9 cellular contexts compared by ENCODE assay signal in genomic region chr10:43403911-43404674, GRCh38. TPM values are rescaled to one million over a fixed set of nuclear protein-coding genes. Genes with fewer than 3 reads are reported as not detected.
DNase-seq lines count a peak whose midpoint lies in the region; ATAC-seq and TF ChIP-seq lines count a peak whose summit lies in the region.
"Had no signal": no experiment of that assay in that cellular context is flagged by ENCODE, and none has a peak within 500 bp of the region (broad histone marks: within the 10 kb centered on the region; RNA-seq: fewer than 3 reads in every experiment).

No MANE protein-coding gene starts in this region.

- H3K4me3 ChIP-seq in OCI-LY3 (ENCODE audit: low read length) (peak overlapping the region; percentile 99), endodermal cell (ENCODE audit: low read length) (no peak overlapping the region), right atrium auricular region (no peak overlapping the region)
- H3K4me3 ChIP-seq: prostate gland had no signal

- TF ChIP-seq CTCF in OCI-LY3 (IDR thresholded peaks at IDR 0.05; ENCODE audit: low read depth, low read length) (no peak), endodermal cell (conservative IDR thresholded peaks at IDR 0.05) (no peak), right atrium auricular region (IDR thresholded peaks at IDR 0.05) (no peak), glutamatergic neuron (IDR thresholded peaks at IDR 0.05; ENCODE audit: partially characterized antibody, unreplicated experiment) (no peak)

- CTCF ChIA-PET in activated CD4-positive, alpha-beta T cell treated with anti-CD3 and anti-CD28 coated beads for 36 hours (lab: Charles Lee), result no interaction called here

- no peaks in the 10 kb centered on the region for H3K9me3 ChIP-seq in OCI-LY3 (ENCODE audit: insufficient read depth, low read length)
- no peaks in the 10 kb centered on the region for H3K9me3 ChIP-seq in endodermal cell (ENCODE audit: control insufficient read depth, low read length)
- no peaks in the 10 kb centered on the region for H3K9me3 ChIP-seq in right atrium auricular region
- H3K9me3 ChIP-seq: prostate gland had no signal

- no peaks in the 10 kb centered on the region for H3K27me3 Mint-ChIP-seq in activated CD4-positive, alpha-beta T cell treated with anti-CD3 and anti-CD28 coated beads for 36 hours
- H3K27me3 Mint-ChIP-seq in endodermal cell (ENCODE audit: insufficient read depth) (no peaks in the 10 kb centered on the region), glutamatergic neuron (ENCODE audit: unreplicated experiment) (peaks cover 3% of the 10 kb centered on the region)

- peaks cover 52% of the 10 kb centered on the region for H3K4me1 Mint-ChIP-seq in activated CD4-positive, alpha-beta T cell treated with anti-CD3 and anti-CD28 coated beads for 36 hours
- H3K4me1 Mint-ChIP-seq in endodermal cell (peaks cover 38% of the 10 kb centered on the region), glutamatergic neuron (ENCODE audit: low read depth, unreplicated experiment) (peaks cover 16% of the 10 kb centered on the region)
- peaks cover 63% of the 10 kb centered on the region for H3K4me1 Mint-ChIP-seq in stimulated activated effector memory CD8-positive, alpha-beta T cell treated with anti-CD3 and anti-CD28 coated beads, Interleukin-12 subunit alpha, Interleukin-12 subunit beta, amount 100 ng/mL, for 72 hours

- H3K4me2 ChIP-seq in OCI-LY3 (ENCODE audit: low read length), result peak overlapping the region; percentile 98

- intact Hi-C loops in activated CD4-positive, alpha-beta T cell treated with anti-CD3 and anti-CD28 coated beads for 36 hours (cut with DNase I, micrococcal nuclease), result loop anchor here in 1 of 2 experiments (10.0 kb wide), 1 partner anchor 191 kb away; no protein-coding TSS in a partner anchor

- peaks cover 98% of the 10 kb centered on the region for H3K79me2 ChIP-seq in OCI-LY3 (ENCODE audit: low read length)

- H3K9ac ChIP-seq in OCI-LY3 (ENCODE audit: low read length) (peak overlapping the region; percentile 57), endodermal cell (ENCODE audit: extremely low read depth, low read length, poor library complexity, severe bottlenecking) (no peak overlapping the region)

- ATAC-seq in activated CD4-positive, alpha-beta T cell treated with anti-CD3 and anti-CD28 coated beads for 36 hours, result no peak
- ATAC-seq in stimulated activated effector memory CD8-positive, alpha-beta T cell treated with anti-CD3 and anti-CD28 coated beads, Interleukin-12 subunit alpha, Interleukin-12 subunit beta, amount 100 ng/mL, for 72 hours, result no peak

- H3K27ac Mint-ChIP-seq in activated CD4-positive, alpha-beta T cell treated with anti-CD3 and anti-CD28 coated beads for 36 hours, result peak overlapping the region; percentile 91
- peak overlapping the region; percentile 41 for H3K27ac Mint-ChIP-seq in endodermal cell
- H3K27ac Mint-ChIP-seq in stimulated activated effector memory CD8-positive, alpha-beta T cell treated with anti-CD3 and anti-CD28 coated beads, Interleukin-12 subunit alpha, Interleukin-12 subunit beta, amount 100 ng/mL, for 72 hours, result peak overlapping the region; percentile 99
- H3K27ac Mint-ChIP-seq in glutamatergic neuron (ENCODE audit: unreplicated experiment), result no peak overlapping the region

- POLR2A ChIA-PET in activated CD4-positive, alpha-beta T cell treated with anti-CD3 and anti-CD28 coated beads for 36 hours (lab: Charles Lee), result interaction anchor here (0.7 to 0.9 kb wide), 2 partner anchors 10 to 271 kb away, joined by 3 read pairs; no protein-coding TSS in a partner anchor

- H3K36me3 ChIP-seq in OCI-LY3 (replicated peaks; ENCODE audit: low read depth, low read length) (peaks cover 35% of the 10 kb centered on the region), endodermal cell (ENCODE audit: control insufficient read depth, insufficient read depth, low read length) (peaks cover 38% of the 10 kb centered on the region), right atrium auricular region (peaks cover 6% of the 10 kb centered on the region)
- H3K36me3 ChIP-seq: prostate gland had no signal

- 89 to 90% methylated on average over 7 to 11 of the region's 13 CpGs for WGBS in endodermal cell (ENCODE audit: insufficient coverage in 1 of 2, insufficient read length in 1 of 2), 2 experiments

- DNase-seq in activated CD4-positive, alpha-beta T cell treated with anti-CD3 and anti-CD28 coated beads for 36 hours, result no peak
- DNase-seq in activated CD4-positive, alpha-beta T cell treated with anti-CD3 and anti-CD28 coated beads for 1 hour, result no peak
- DNase-seq in endodermal cell, result no peak
- no peak for DNase-seq in stimulated activated effector memory CD8-positive, alpha-beta T cell treated with anti-CD3 and anti-CD28 coated beads, Interleukin-12 subunit alpha, Interleukin-12 subunit beta, amount 100 ng/mL, for 72 hours (ENCODE audit: low spot score in 2 of 2)
- no peak for DNase-seq in right atrium auricular region (ENCODE audit: low spot score)
- DNase-seq in glutamatergic neuron, result no peak
- DNase-seq in putamen (ENCODE audit: low spot score), result no peak

- no peaks in the 10 kb centered on the region for H3K9me3 Mint-ChIP-seq in activated CD4-positive, alpha-beta T cell treated with anti-CD3 and anti-CD28 coated beads for 36 hours (ENCODE audit: low read depth)
- H3K9me3 Mint-ChIP-seq in endodermal cell, result no peaks in the 10 kb centered on the region
- H3K9me3 Mint-ChIP-seq in stimulated activated effector memory CD8-positive, alpha-beta T cell treated with anti-CD3 and anti-CD28 coated beads, Interleukin-12 subunit alpha, Interleukin-12 subunit beta, amount 100 ng/mL, for 72 hours, result no peaks in the 10 kb centered on the region
- H3K9me3 Mint-ChIP-seq in glutamatergic neuron (ENCODE audit: unreplicated experiment), result peaks cover 7% of the 10 kb centered on the region

- H3K36me3 Mint-ChIP-seq in activated CD4-positive, alpha-beta T cell treated with anti-CD3 and anti-CD28 coated beads for 36 hours (ENCODE audit: low read depth), result peaks cover 77% of the 10 kb centered on the region
- H3K36me3 Mint-ChIP-seq in endodermal cell (ENCODE audit: low read depth), result peaks cover 22% of the 10 kb centered on the region
- H3K36me3 Mint-ChIP-seq in stimulated activated effector memory CD8-positive, alpha-beta T cell treated with anti-CD3 and anti-CD28 coated beads, Interleukin-12 subunit alpha, Interleukin-12 subunit beta, amount 100 ng/mL, for 72 hours, result peaks cover 99% of the 10 kb centered on the region
- no peaks in the 10 kb centered on the region for H3K36me3 Mint-ChIP-seq in glutamatergic neuron (ENCODE audit: unreplicated experiment)

- H3K27me3 ChIP-seq in OCI-LY3 (ENCODE audit: low read depth, low read length) (no peaks in the 10 kb centered on the region), endodermal cell (ENCODE audit: control insufficient read depth, insufficient read depth, low read length, poor library complexity, severe bottlenecking) (no peaks in the 10 kb centered on the region), right atrium auricular region (no peaks in the 10 kb centered on the region)

- peak overlapping the region; percentile 99 for H3K4me3 Mint-ChIP-seq in activated CD4-positive, alpha-beta T cell treated with anti-CD3 and anti-CD28 coated beads for 36 hours
- H3K4me3 Mint-ChIP-seq in endodermal cell (peak overlapping the region; percentile 26), glutamatergic neuron (ENCODE audit: unreplicated experiment) (no peak overlapping the region)
- H3K4me3 Mint-ChIP-seq in stimulated activated effector memory CD8-positive, alpha-beta T cell treated with anti-CD3 and anti-CD28 coated beads, Interleukin-12 subunit alpha, Interleukin-12 subunit beta, amount 100 ng/mL, for 72 hours, result peak overlapping the region; percentile 96

- peak overlapping the region; percentile 34 for H3K27ac ChIP-seq in OCI-LY3 (ENCODE audit: low read length)
- H3K27ac ChIP-seq in endodermal cell (ENCODE audit: low read depth, low read length), result no peak overlapping the region
- H3K27ac ChIP-seq in right atrium auricular region, result no peak overlapping the region
- H3K27ac ChIP-seq: prostate gland had no signal

- H3K4me1 ChIP-seq in OCI-LY3 (ENCODE audit: low read length) (peaks cover 59% of the 10 kb centered on the region), endodermal cell (ENCODE audit: control insufficient read depth, insufficient read depth, low read length) (peaks cover 13% of the 10 kb centered on the region), right atrium auricular region (peaks cover 0 to 65% of the 10 kb centered on the region in 2 donors)

- no peak overlapping the region for H2AFZ ChIP-seq in OCI-LY3 (ENCODE audit: low read depth, low read length)

- peaks cover 72% of the 10 kb centered on the region for H4K20me1 ChIP-seq in OCI-LY3 (ENCODE audit: insufficient read depth, low read length)

RNA-seq across cellular contexts. Expression of gene HNRNPF, which starts 4.9 kb away (rescaled TPM):
- 100 to 1,000 TPM; 410 to 466 TPM for total RNA-seq in activated CD4-positive, alpha-beta T cell treated with anti-CD3 and anti-CD28 coated beads for 36 hours
- total RNA-seq in endodermal cell (100 to 1,000 TPM; 283 to 299 TPM), right atrium auricular region (10 to 100 TPM; 57.8 to 78.7 TPM), glutamatergic neuron (ENCODE audit: unreplicated experiment) (99.7 TPM)
- polyA plus RNA-seq in endodermal cell (2013, experiment 1 of 2), result 222 TPM
- polyA plus RNA-seq in endodermal cell (2013, experiment 2 of 2), result 193 TPM

RNA-seq across cellular contexts. Expression of gene FXYD4, which starts 32.7 kb away (rescaled TPM):
- total RNA-seq in activated CD4-positive, alpha-beta T cell treated with anti-CD3 and anti-CD28 coated beads for 36 hours, result not detected
- total RNA-seq in endodermal cell, result under 1 TPM in 1 of 2 donors, not detected in 1; 0.97 TPM
- not detected for polyA plus RNA-seq in endodermal cell (2013, experiment 1 of 2)
- polyA plus RNA-seq in endodermal cell (2013, experiment 2 of 2), result not detected
- total RNA-seq in right atrium auricular region, result not detected
- not detected for total RNA-seq in glutamatergic neuron (ENCODE audit: unreplicated experiment)
- total RNA-seq: prostate gland had no signal

RNA-seq across cellular contexts. Expression of gene ZNF487, which starts 32.8 kb away (rescaled TPM):
- 1 to 10 TPM; 1.8 to 2.3 TPM for total RNA-seq in activated CD4-positive, alpha-beta T cell treated with anti-CD3 and anti-CD28 coated beads for 36 hours
- total RNA-seq in endodermal cell, result 1 to 10 TPM; 3.8 to 6.6 TPM
- polyA plus RNA-seq in endodermal cell (2013, experiment 1 of 2), result 3.8 TPM
- 5.3 TPM for polyA plus RNA-seq in endodermal cell (2013, experiment 2 of 2)
- total RNA-seq in right atrium auricular region, result 1 to 10 TPM; 3.9 to 4.9 TPM
- total RNA-seq in glutamatergic neuron (ENCODE audit: unreplicated experiment), result 2.1 TPM
